In genomic region chr6:109701201-109701600, GRCh38 we compare ENCODE assay signal across 19 cellular contexts.
"Had no signal": no experiment of that assay in that cellular context is flagged by ENCODE, and none has a peak within 500 bp of the region (broad histone marks: within the 10 kb centered on the region; RNA-seq: fewer than 3 reads in every experiment).

No MANE protein-coding gene starts in this region.

- H3K27me3 ChIP-seq: dorsolateral prefrontal cortex, pancreas, right lobe of liver, stomach, thyroid gland had no signal

- DNase-seq: cortex of kidney; dorsolateral prefrontal cortex; effector CD4-positive, alpha-beta T cell; hypothalamus; left ventricle myocardium superior; lower lobe of right lung; mesendoderm; midbrain; naive thymus-derived CD4-positive, alpha-beta T cell; pancreas; right lobe of liver; small intestine; stimulated activated CD4-positive, alpha-beta T cell treated with anti-CD3 and anti-CD28 coated beads, Interleukin-15, amount 100 ng/mL, for 24 hours; stimulated activated CD4-positive, alpha-beta T cell treated with anti-CD3 and anti-CD28 coated beads, Interleukin-2, amount 100 ng/mL, for 48 hours; stimulated activated naive CD4-positive, alpha-beta T cell treated with Interleukin-2 at 50 U/mL for 16 hours; stomach; thyroid gland had no signal

- H3K27ac Mint-ChIP-seq: progenitor cell of endocrine pancreas, type B pancreatic cell had no signal

- H3K36me3 ChIP-seq: lower lobe of right lung, pancreas, right lobe of liver, thyroid gland had no signal

- H3K4me1 ChIP-seq: right lobe of liver, thyroid gland had no signal

- H3K4me3 ChIP-seq: dorsolateral prefrontal cortex, lower lobe of right lung, pancreas, right lobe of liver, stomach, thyroid gland had no signal

- H3K27me3 Mint-ChIP-seq: naive thymus-derived CD4-positive, alpha-beta T cell; progenitor cell of endocrine pancreas; type B pancreatic cell had no signal

- H3K9me3 Mint-ChIP-seq: type B pancreatic cell had no signal

- ATAC-seq: naive thymus-derived CD4-positive, alpha-beta T cell; pancreas had no signal

- H3K9me3 ChIP-seq: lower lobe of right lung, pancreas, right lobe of liver, stomach, thyroid gland had no signal

- H3K4me3 Mint-ChIP-seq: naive thymus-derived CD4-positive, alpha-beta T cell; type B pancreatic cell had no signal

- H3K27ac ChIP-seq: dorsolateral prefrontal cortex, lower lobe of right lung, pancreas, right lobe of liver, stomach, thyroid gland had no signal
